In genomic region chr4:5758741-5759140, GRCh38 we compare ENCODE assay signal across 1 cellular context.
TF ChIP-seq lines count a peak whose summit lies in the region.

No MANE protein-coding gene starts in this region.

TF ChIP-seq in GM12878, 131 proteins besides CTCF, POLR2A, EP300 and RAD21 (continued from another document):
- 0 out of 2 replicates have a peak, but pooled peaks have one; percentile 24 for TF ChIP-seq EED (IDR thresholded peaks at IDR 0.05; ENCODE audit: low read depth)
- no peak for TF ChIP-seq HDGF (IDR thresholded peaks at IDR 0.05)
- no peak for TF ChIP-seq CEBPB (IDR thresholded peaks at IDR 0.05; ENCODE audit: borderline replicate concordance in 1 of 2, low read depth in 2 of 2, low read length in 2 of 2)
- peak; percentile 74; the same call in 1 of the 3 replicates for TF ChIP-seq POU2F2 (IDR thresholded peaks at IDR 0.05; ENCODE audit: borderline replicate concordance, low read depth, low read length)
- no peak for TF ChIP-seq NR2C1 (IDR thresholded peaks at IDR 0.05)
- no peak for TF ChIP-seq SP1 (IDR thresholded peaks at IDR 0.05; ENCODE audit: low read depth, low read length)
- TF ChIP-seq, protein P1, sequence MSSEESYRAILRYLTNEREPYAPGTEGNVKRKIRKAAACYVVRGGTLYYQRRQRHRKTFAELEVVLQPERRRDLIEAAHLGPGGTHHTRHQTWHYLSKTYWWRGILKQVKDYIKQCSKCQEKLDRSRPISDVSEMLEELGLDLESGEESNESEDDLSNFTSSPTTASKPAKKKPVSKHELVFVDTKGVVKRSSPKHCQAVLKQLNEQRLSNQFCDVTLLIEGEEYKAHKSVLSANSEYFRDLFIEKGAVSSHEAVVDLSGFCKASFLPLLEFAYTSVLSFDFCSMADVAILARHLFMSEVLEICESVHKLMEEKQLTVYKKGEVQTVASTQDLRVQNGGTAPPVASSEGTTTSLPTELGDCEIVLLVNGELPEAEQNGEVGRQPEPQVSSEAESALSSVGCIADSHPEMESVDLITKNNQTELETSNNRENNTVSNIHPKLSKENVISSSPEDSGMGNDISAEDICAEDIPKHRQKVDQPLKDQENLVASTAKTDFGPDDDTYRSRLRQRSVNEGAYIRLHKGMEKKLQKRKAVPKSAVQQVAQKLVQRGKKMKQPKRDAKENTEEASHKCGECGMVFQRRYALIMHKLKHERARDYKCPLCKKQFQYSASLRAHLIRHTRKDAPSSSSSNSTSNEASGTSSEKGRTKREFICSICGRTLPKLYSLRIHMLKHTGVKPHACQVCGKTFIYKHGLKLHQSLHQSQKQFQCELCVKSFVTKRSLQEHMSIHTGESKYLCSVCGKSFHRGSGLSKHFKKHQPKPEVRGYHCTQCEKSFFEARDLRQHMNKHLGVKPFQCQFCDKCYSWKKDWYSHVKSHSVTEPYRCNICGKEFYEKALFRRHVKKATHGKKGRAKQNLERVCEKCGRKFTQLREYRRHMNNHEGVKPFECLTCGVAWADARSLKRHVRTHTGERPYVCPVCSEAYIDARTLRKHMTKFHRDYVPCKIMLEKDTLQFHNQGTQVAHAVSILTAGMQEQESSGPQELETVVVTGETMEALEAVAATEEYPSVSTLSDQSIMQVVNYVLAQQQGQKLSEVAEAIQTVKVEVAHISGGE (CRISPR knock-in tag; IDR thresholded peaks at IDR 0.05) = no peak
- peak; percentile 65 for TF ChIP-seq RUNX3 (IDR thresholded peaks at IDR 0.05; ENCODE audit: low read length)
- 0 out of 2 replicates have a peak, but pooled peaks have one; percentile 32 for TF ChIP-seq FOXM1 (IDR thresholded peaks at IDR 0.05; ENCODE audit: low read depth, low read length)
- TF ChIP-seq ZNF24 (IDR thresholded peaks at IDR 0.05) = no peak
- peak; percentile 13; the same call in 1 of the 2 replicates for TF ChIP-seq PKNOX1 (IDR thresholded peaks at IDR 0.05)
- no peak for TF ChIP-seq POLR2AphosphoS5 (IDR thresholded peaks at IDR 0.05; ENCODE audit: low read length)
- peak; percentile 7; the same call in 1 of the 2 replicates for TF ChIP-seq PML (IDR thresholded peaks at IDR 0.05; ENCODE audit: low read length)
- no peak for TF ChIP-seq NFYA (IDR thresholded peaks at IDR 0.05; ENCODE audit: borderline replicate concordance, low read depth, low read length)
- TF ChIP-seq ZBED1 (IDR thresholded peaks at IDR 0.05; ENCODE audit: borderline replicate concordance) = peak; percentile 58; the same call in 1 of the 2 replicates
- no peak for TF ChIP-seq POLR2AphosphoS2 (IDR thresholded peaks at IDR 0.05; ENCODE audit: low read depth, low read length)
- TF ChIP-seq, protein P2, sequence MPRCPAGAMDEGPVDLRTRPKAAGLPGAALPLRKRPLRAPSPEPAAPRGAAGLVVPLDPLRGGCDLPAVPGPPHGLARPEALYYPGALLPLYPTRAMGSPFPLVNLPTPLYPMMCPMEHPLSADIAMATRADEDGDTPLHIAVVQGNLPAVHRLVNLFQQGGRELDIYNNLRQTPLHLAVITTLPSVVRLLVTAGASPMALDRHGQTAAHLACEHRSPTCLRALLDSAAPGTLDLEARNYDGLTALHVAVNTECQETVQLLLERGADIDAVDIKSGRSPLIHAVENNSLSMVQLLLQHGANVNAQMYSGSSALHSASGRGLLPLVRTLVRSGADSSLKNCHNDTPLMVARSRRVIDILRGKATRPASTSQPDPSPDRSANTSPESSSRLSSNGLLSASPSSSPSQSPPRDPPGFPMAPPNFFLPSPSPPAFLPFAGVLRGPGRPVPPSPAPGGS (IDR thresholded peaks at IDR 0.05; ENCODE audit: borderline replicate concordance, insufficient read depth, low read depth, low read length, poor library complexity, severe bottlenecking) = peak; percentile 91
- TF ChIP-seq RCOR1 (conservative IDR thresholded peaks at IDR 0.05; ENCODE audit: low read depth, low read length) = no peak
- peak; percentile 37; the same call in 1 of the 2 replicates for TF ChIP-seq NFIC (IDR thresholded peaks at IDR 0.05; ENCODE audit: low read depth, low read length)
- no peak for TF ChIP-seq HDAC2 (IDR thresholded peaks at IDR 0.05)
- TF ChIP-seq ZNF207 (IDR thresholded peaks at IDR 0.05; ENCODE audit: borderline replicate concordance) = no peak
- TF ChIP-seq SREBF1 (IDR thresholded peaks at IDR 0.05; ENCODE audit: low read length) = no peak
- TF ChIP-seq CBX5 (IDR thresholded peaks at IDR 0.05; ENCODE audit: low read depth) = no peak
- no peak for TF ChIP-seq NRF1 (conservative IDR thresholded peaks at IDR 0.05; ENCODE audit: low read depth, low read length)
- no peak for TF ChIP-seq MEF2B (IDR thresholded peaks at IDR 0.05; ENCODE audit: partially characterized antibody, poor library complexity, severe bottlenecking)
- no peak for TF ChIP-seq NKRF (conservative IDR thresholded peaks at IDR 0.05)
- TF ChIP-seq ETV6 (conservative IDR thresholded peaks at IDR 0.05 in 1 of 2, IDR thresholded peaks at IDR 0.05 in 1 of 2; ENCODE audit: borderline replicate concordance in 1 of 2, low read depth in 1 of 2) = 0 out of 4 replicates have a peak, but pooled peaks of 1 of the 2 experiments have one; percentile 38
- TF ChIP-seq BACH1 (IDR thresholded peaks at IDR 0.05; ENCODE audit: borderline replicate concordance) = no peak
- 0 out of 2 replicates have a peak, but pooled peaks have one; percentile 42 for TF ChIP-seq TCF12 (IDR thresholded peaks at IDR 0.05; ENCODE audit: low read depth, low read length)
- TF ChIP-seq FOXK2 (IDR thresholded peaks at IDR 0.05) = no peak; the same call in 1 of the 2 replicates
- no peak for TF ChIP-seq ZNF687 (IDR thresholded peaks at IDR 0.05)
